27 cellular contexts compared by ENCODE assay signal in genomic region chr3:168996622-168997021, GRCh38.
DNase-seq lines count a peak whose midpoint lies in the region; ATAC-seq, FAIRE-seq and TF ChIP-seq lines count a peak whose summit lies in the region.
"Had no signal": no experiment of that assay in that cellular context is flagged by ENCODE, and none has a peak within 500 bp of the region (broad histone marks: within the 10 kb centered on the region; RNA-seq: fewer than 3 reads in every experiment).

No MANE protein-coding gene starts in this region.

- H2AFZ ChIP-seq in SK-N-SH (ENCODE audit: low read depth), result peak overlapping the region; percentile 44; the same call in 1 of the 2 replicates
- H2AFZ ChIP-seq in IMR-90 (replicated peaks; ENCODE audit: low read length, poor library complexity), result peak overlapping the region; percentile 64

- no peaks in the 10 kb centered on the region for H3F3A ChIP-seq in SK-N-SH (replicated peaks; ENCODE audit: insufficient read depth)

- no peak overlapping the region for H4K91ac ChIP-seq in IMR-90 (ENCODE audit: insufficient read depth, low read depth, low read length)

- no peak overlapping the region for H3K23ac ChIP-seq in IMR-90 (ENCODE audit: low read depth, low read length)

- in situ Hi-C loops in IMR-90 (cut with MboI; ENCODE audit: low sequenced_read_pairs), result no loop called here

- 11% methylated on average over 3 of the region's 3 CpGs for WGBS in SK-N-SH (ENCODE audit: low lambda C conversion rate)
- WGBS in IMR-90 (ENCODE audit: extremely low coverage in 2 of 2, insufficient read length in 1 of 2), 2 experiments, result 67% methylated on average over 2 of the region's 3 CpGs; no CpG with 5 or more reads in 1 of the 2 experiments
- 22 to 58% (median 31%) methylated on average over 3 of the region's 3 CpGs for WGBS in small intestine, 3 donors
- 84 to 90% methylated on average over 3 of the region's 3 CpGs for WGBS in upper lobe of left lung, 2 donors

- peak overlapping the region; percentile 83; the same call in 1 of the 2 replicates for H4K5ac ChIP-seq in IMR-90 (ENCODE audit: low read depth, low read length)

- H3K4me3 ChIP-seq in SK-N-SH (ENCODE audit: low read depth in 2 of 2, low read length in 1 of 2), result peak overlapping the region in 1 of 2 experiments; percentile 14; a peak in 1 of 4 replicates
- H3K4me3 ChIP-seq in IMR-90 (ENCODE audit: insufficient read depth, low read depth, low read length), result peak overlapping the region; percentile 34; the same call in 1 of the 2 replicates
- no peak overlapping the region for H3K4me3 ChIP-seq in cardiac fibroblast (replicated peaks in 1 of 2; ENCODE audit: low read depth in 2 of 2, low read length in 2 of 2)
- H3K4me3 ChIP-seq in small intestine (ENCODE audit: low read depth in 1 of 2, low read length in 2 of 2), result no peak overlapping the region
- H3K4me3 ChIP-seq in left lung, result no peak overlapping the region
- H3K4me3 ChIP-seq in upper lobe of left lung, result no peak overlapping the region
- H3K4me3 ChIP-seq: body of pancreas, colonic mucosa, pancreas, SJSA1, tibial nerve had no signal

- no peak for TF ChIP-seq RAD21 in SK-N-SH (IDR thresholded peaks at IDR 0.05; ENCODE audit: low read length)
- TF ChIP-seq RAD21 in IMR-90 (IDR thresholded peaks at IDR 0.05; ENCODE audit: low read length), result no peak

- H3K4me2 ChIP-seq in SK-N-SH (peak overlapping the region; percentile 18; the same call in 1 of the 2 replicates), IMR-90 (ENCODE audit: low read depth, low read length) (peak overlapping the region; percentile 97)

- 0 out of 2 replicates have a peak overlapping the region, but pooled peaks have one; percentile 43 for H3K14ac ChIP-seq in IMR-90 (replicated peaks; ENCODE audit: low read depth, low read length)

- no TSS peak for BruUV-seq in IMR-90 (replicated peaks; lab: Mats Ljungman, UMichigan)

- no peak overlapping the region for H2BK120ac ChIP-seq in IMR-90 (ENCODE audit: low read depth, low read length)

- dilution Hi-C loops in IMR-90 (cut with HindIII; ENCODE audit: low sequenced_read_pairs, unreplicated experiment), result no loop called here

- H2BK5ac ChIP-seq in IMR-90 (ENCODE audit: low read depth, low read length, poor library complexity, severe bottlenecking), result no peak overlapping the region

- no peak overlapping the region for H2BK15ac ChIP-seq in IMR-90 (ENCODE audit: low read depth, low read length)

- H3K27me3 ChIP-seq in SK-N-SH (ENCODE audit: insufficient read depth) (no peaks in the 10 kb centered on the region), IMR-90 (ENCODE audit: control insufficient read depth, insufficient read depth, low read length) (no peaks in the 10 kb centered on the region), small intestine (ENCODE audit: control insufficient read depth in 2 of 2, insufficient read depth in 2 of 2, low read length in 2 of 2) (no peaks in the 10 kb centered on the region), left lung (no peaks in the 10 kb centered on the region), upper lobe of left lung (no peaks in the 10 kb centered on the region)
- H3K27me3 ChIP-seq: body of pancreas, colonic mucosa, pancreas, SJSA1, tibial nerve had no signal

- H3K4me1 ChIP-seq in SK-N-SH (ENCODE audit: control insufficient read depth in 1 of 2, insufficient read depth in 2 of 2, low read depth in 1 of 2, low read length in 1 of 2), result no peaks in the 10 kb centered on the region
- peaks cover under 1% of the 10 kb centered on the region; the same call in 1 of the 2 replicates for H3K4me1 ChIP-seq in IMR-90 (ENCODE audit: control insufficient read depth, insufficient read depth, low read length)
- peaks cover 0 to 2% of the 10 kb centered on the region in 2 donors for H3K4me1 ChIP-seq in small intestine (ENCODE audit: control insufficient read depth in 2 of 2, insufficient read depth in 1 of 2, low read depth in 1 of 2, low read length in 1 of 2)
- H3K4me1 ChIP-seq in left lung, result no peaks in the 10 kb centered on the region
- no peaks in the 10 kb centered on the region for H3K4me1 ChIP-seq in upper lobe of left lung
- H3K4me1 ChIP-seq: body of pancreas, colonic mucosa, pancreas, SJSA1, tibial nerve had no signal

- no peak overlapping the region for H3K56ac ChIP-seq in IMR-90 (ENCODE audit: extremely low read depth, insufficient read depth, low read length)

- no peak overlapping the region for H3K4ac ChIP-seq in IMR-90 (ENCODE audit: low read depth, low read length)

- H2AK9ac ChIP-seq in IMR-90 (replicated peaks; ENCODE audit: low read depth, low read length, poor library complexity), result no peak overlapping the region

- no peaks in the 10 kb centered on the region for H3K36me3 ChIP-seq in SK-N-SH (replicated peaks in 1 of 2; ENCODE audit: control insufficient read depth in 1 of 2, insufficient read depth in 2 of 2, low read length in 1 of 2)
- H3K36me3 ChIP-seq in IMR-90 (ENCODE audit: control insufficient read depth, insufficient read depth, low read length), result no peaks in the 10 kb centered on the region
- no peaks in the 10 kb centered on the region for H3K36me3 ChIP-seq in small intestine (ENCODE audit: control insufficient read depth in 2 of 2, insufficient read depth in 2 of 2, low read length in 2 of 2)
- no peaks in the 10 kb centered on the region for H3K36me3 ChIP-seq in left lung
- H3K36me3 ChIP-seq in upper lobe of left lung, result no peaks in the 10 kb centered on the region
- H3K36me3 ChIP-seq: colonic mucosa, pancreas, SJSA1, tibial nerve, WERI-Rb-1 had no signal

- H4K20me1 ChIP-seq in SK-N-SH (ENCODE audit: insufficient read depth) (no peaks in the 10 kb centered on the region), IMR-90 (ENCODE audit: insufficient read depth, low read length) (no peaks in the 10 kb centered on the region)

- H2BK20ac ChIP-seq in IMR-90 (ENCODE audit: low read depth, low read length), result no peak overlapping the region

- H3K27ac ChIP-seq in SK-N-SH (ENCODE audit: low read depth in 2 of 2, low read length in 1 of 2) (no peak overlapping the region), IMR-90 (ENCODE audit: insufficient read depth, low read length) (no peak overlapping the region), small intestine (ENCODE audit: low read depth in 1 of 2, low read length in 1 of 2) (peak overlapping the region in 1 of 2 donors; percentile 20), left lung (no peak overlapping the region), upper lobe of left lung (no peak overlapping the region)
- H3K27ac ChIP-seq: body of pancreas, colonic mucosa, pancreas, SJSA1, tibial nerve, WERI-Rb-1 had no signal

- intact Hi-C loops in IMR-90 (cut with micrococcal nuclease), result no loop called here
- intact Hi-C loops in left lung (cut with DNase I), result no loop called here

- FAIRE-seq in small intestine (lab: Jason Lieb, UNC), result no peak
- FAIRE-seq: A204.1, pancreas had no signal

- no peak for TF ChIP-seq CTCF in SK-N-SH (IDR thresholded peaks at IDR 0.05)
- TF ChIP-seq CTCF in IMR-90 (conservative IDR thresholded peaks at IDR 0.05; ENCODE audit: low read depth, low read length), result no peak
- TF ChIP-seq CTCF in cardiac fibroblast (IDR thresholded peaks at IDR 0.05; ENCODE audit: low read depth, low read length), result no peak
- TF ChIP-seq CTCF in left lung (IDR thresholded peaks at IDR 0.05), result no peak
- no peak for TF ChIP-seq CTCF in upper lobe of left lung (IDR thresholded peaks at IDR 0.05)

- TF ChIP-seq POLR2A in IMR-90 (IDR thresholded peaks at IDR 0.05; ENCODE audit: low read depth, low read length), result no peak
- TF ChIP-seq POLR2A in upper lobe of left lung (IDR thresholded peaks at IDR 0.05), result no peak

- H3K9me1 ChIP-seq in IMR-90 (ENCODE audit: insufficient read depth, low read length), result no peaks in the 10 kb centered on the region

- H2AK5ac ChIP-seq in IMR-90 (ENCODE audit: low read depth, low read length), result no peak overlapping the region

- TF ChIP-seq EP300 in SK-N-SH (IDR thresholded peaks at IDR 0.05; ENCODE audit: borderline replicate concordance in 1 of 2, low read depth in 1 of 2, low read length in 1 of 2) (no peak), upper lobe of left lung (IDR thresholded peaks at IDR 0.05) (no peak)

- no peaks in the 10 kb centered on the region for H3K79me1 ChIP-seq in IMR-90 (ENCODE audit: low read depth in 1 of 2, low read length in 2 of 2)

- POLR2A ChIA-PET in SK-N-SH (lab: Yijun Ruan, JAX), result no interaction called here
- POLR2A ChIA-PET in IMR-90 (lab: Charles Lee; ENCODE audit: unreplicated experiment), result no interaction called here

- no peak; the same call in 2 of the 3 replicates for ATAC-seq in SK-N-SH treated with all-trans-retinoic acid at 6 μM for 48 hours
- peak; percentile 69 for ATAC-seq in IMR-90 (ENCODE audit: low read depth)
- ATAC-seq in left lung, result no peak
- no peak for ATAC-seq in upper lobe of left lung (ENCODE audit: low FRiP score in 2 of 2)
- ATAC-seq: activated naive CD8-positive, alpha-beta T cell treated with anti-CD3 and anti-CD28 coated beads, Interleukin-2, amount 50 U/mL, for 24 hours; body of pancreas; pancreas; right cardiac atrium; stimulated activated naive CD8-positive, alpha-beta T cell treated with anti-CD3 and anti-CD28 coated beads, Interleukin-15, amount 100 ng/mL, for 72 hours had no signal

- 0 out of 2 replicates have a peak, but pooled peaks cover 3% of the 10 kb centered on the region for H3K9me2 ChIP-seq in SK-N-SH

- no peaks in the 10 kb centered on the region for H3K79me2 ChIP-seq in SK-N-SH (ENCODE audit: insufficient read depth)

- peak overlapping the region; percentile 90; the same call in 1 of the 2 replicates for H3K18ac ChIP-seq in IMR-90 (ENCODE audit: low read depth, low read length)

- H3K9me3 ChIP-seq in SK-N-SH (no peaks in the 10 kb centered on the region), IMR-90 (ENCODE audit: control insufficient read depth, insufficient read depth, low read length) (no peaks in the 10 kb centered on the region), small intestine (ENCODE audit: control insufficient read depth, low read depth) (no peaks in the 10 kb centered on the region), left lung (no peaks in the 10 kb centered on the region), upper lobe of left lung (no peaks in the 10 kb centered on the region)
- H3K9me3 ChIP-seq: body of pancreas, colonic mucosa, pancreas, SJSA1, tibial nerve had no signal

- DNase-seq in SK-N-SH (no peak), IMR-90 (peak; percentile 34), cardiac fibroblast (ENCODE audit: low read depth in 2 of 2) (peak; percentile 11 to 39), small intestine (peak; percentile 93), NCI-H1930 (lab: John Stamatoyannopoulos, UW) (no peak), left lung (no peak), upper lobe of left lung (no peak)
- DNase-seq: activated CD4-positive, alpha-beta T cell treated with anti-CD3 and anti-CD28 coated beads, Interleukin-2, amount 50 U/mL, for 48 hours; activated CD8-positive, alpha-beta memory T cell treated with anti-CD3 and anti-CD28 coated beads, Interleukin-2, amount 50 U/mL, for 48 hours; activated effector memory CD4-positive, alpha-beta T cell treated with anti-CD3 and anti-CD28 coated beads, Interleukin-2, amount 50 U/mL, for 16 hours; activated naive CD8-positive, alpha-beta T cell treated with anti-CD3 and anti-CD28 coated beads, Interleukin-2, amount 50 U/mL, for 24 hours; body of pancreas; colonic mucosa; H9; immature natural killer cell; KG1; NCI-H187 treated with DMSO at 0.1 percent for 48 hours; NCI-H226; NCI-H748 treated with DMSO at 0.1 percent for 48 hours; pancreas; right cardiac atrium; stimulated activated naive CD8-positive, alpha-beta T cell treated with anti-CD3 and anti-CD28 coated beads, Interleukin-15, amount 100 ng/mL, for 72 hours; WERI-Rb-1 had no signal

- CTCF ChIA-PET in SK-N-SH (lab: Yijun Ruan, JAX), result interaction anchor here (1.0 kb wide), 1 partner anchor 150 kb away, joined by 3 read pairs; no protein-coding TSS in a partner anchor
- CTCF ChIA-PET in IMR-90 (lab: Yijun Ruan, JAX), result no interaction called here

- no peak overlapping the region for H4K8ac ChIP-seq in IMR-90 (ENCODE audit: low read depth in 2 of 2, low read length in 2 of 2)

- H3K9ac ChIP-seq in SK-N-SH (no peak overlapping the region), IMR-90 (ENCODE audit: low read depth, low read length) (no peak overlapping the region)

Comparison
In these comparisons a context has a peak if more than half of its experiments do, and no peak if none do; other contexts are left out.
1. DNase-seq: peak in IMR-90 (single experiment), cardiac fibroblast (2 of 2) and small intestine (single experiment); none in SK-N-SH (single experiment), NCI-H1930 (0 of 2), left lung (0 of 2) and upper lobe of left lung (0 of 2).